ENCODE assay signal across 9 cellular contexts in the genomic region with DNA sequence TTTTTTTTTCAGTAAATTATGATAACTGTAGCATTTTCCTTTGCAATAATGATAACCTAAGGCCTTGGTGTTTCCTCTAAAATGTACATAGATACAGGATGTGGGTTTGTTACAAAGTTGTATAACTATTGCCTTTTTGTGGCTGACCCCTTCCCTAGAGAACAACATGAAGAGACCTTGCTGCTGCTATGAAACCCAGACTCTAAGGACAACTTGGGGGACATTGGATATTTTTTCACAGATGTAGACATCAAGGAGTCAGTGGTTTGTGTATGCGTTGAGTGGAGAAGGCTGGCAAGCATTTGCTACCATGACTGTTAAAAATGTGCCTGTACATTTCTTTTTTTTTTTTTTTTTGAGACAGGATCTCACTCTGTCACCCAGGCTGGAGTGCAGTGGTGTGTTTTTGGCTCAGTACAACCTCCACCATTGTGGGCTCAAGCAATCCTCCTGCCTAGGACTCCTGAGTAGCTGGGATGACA. TPM values are rescaled to one million over a fixed set of nuclear protein-coding genes. Genes with fewer than 3 reads are reported as not detected.
DNase-seq lines count a peak whose midpoint lies in the region; ATAC-seq and TF ChIP-seq lines count a peak whose summit lies in the region.
"Had no signal": no experiment of that assay in that cellular context is flagged by ENCODE, and none has a peak within 500 bp of the region (broad histone marks: within the 10 kb centered on the region; RNA-seq: fewer than 3 reads in every experiment).

No MANE protein-coding gene starts in this region.

- H3K27ac Mint-ChIP-seq in natural killer cell (peak overlapping the region; percentile 92 to 94), mesothelial cell of epicardium (no peak overlapping the region)

- H3K4me1 Mint-ChIP-seq in natural killer cell: peaks cover 47 to 51% of the 10 kb centered on the region in 2 donors
- peaks cover 2% of the 10 kb centered on the region for H3K4me1 Mint-ChIP-seq in mesothelial cell of epicardium

- H3K4me3 Mint-ChIP-seq in natural killer cell: peak overlapping the region; percentile 83
- H3K4me3 Mint-ChIP-seq in mesothelial cell of epicardium: no peak overlapping the region

- H3K9me3 Mint-ChIP-seq in natural killer cell (no peaks in the 10 kb centered on the region), mesothelial cell of epicardium (no peaks in the 10 kb centered on the region)

- ATAC-seq in natural killer cell: peak; percentile 73 to 85 (median 81)

- H3K27me3 Mint-ChIP-seq in natural killer cell (ENCODE audit: low read depth in 2 of 2) (no peaks in the 10 kb centered on the region), mesothelial cell of epicardium (ENCODE audit: low read depth) (no peaks in the 10 kb centered on the region)

- peak overlapping the region; percentile 16; the same call in 1 of the 2 replicates for H3K27ac ChIP-seq in C4-2B
- peak overlapping the region; percentile 49 to 73 (median 56) for H3K27ac ChIP-seq in Peyer's patch
- H3K27ac ChIP-seq: WERI-Rb-1 had no signal

- H3K9me3 ChIP-seq in Peyer's patch: no peaks in the 10 kb centered on the region

- peaks cover 0 to 5% (median 2%) of the 10 kb centered on the region in 4 donors for H3K4me1 ChIP-seq in Peyer's patch

- intact Hi-C loops in natural killer cell (cut with micrococcal nuclease): loop anchor here (2.0 kb wide), 1 partner anchor 14 kb away; no protein-coding TSS in a partner anchor

- no peaks in the 10 kb centered on the region for H3K27me3 ChIP-seq in Peyer's patch

- no peak overlapping the region for H3K4me3 ChIP-seq in Peyer's patch
- no peak overlapping the region for H3K4me3 ChIP-seq in cardiac fibroblast (replicated peaks in 1 of 2; ENCODE audit: low read depth in 2 of 2, low read length in 2 of 2)

- TF ChIP-seq CTCF in C4-2B (conservative IDR thresholded peaks at IDR 0.05) (no peak), Peyer's patch (IDR thresholded peaks at IDR 0.05) (no peak), cardiac fibroblast (IDR thresholded peaks at IDR 0.05; ENCODE audit: low read depth, low read length) (no peak), natural killer cell (IDR thresholded peaks at IDR 0.05) (no peak), mesothelial cell of epicardium (IDR thresholded peaks at IDR 0.05; ENCODE audit: unreplicated experiment) (no peak)

- peaks cover 0 to 59% (median 0%) of the 10 kb centered on the region in 3 donors for H3K36me3 ChIP-seq in Peyer's patch

- TF ChIP-seq POLR2A in Peyer's patch (IDR thresholded peaks at IDR 0.05): no peak

- DNase-seq in Peyer's patch (no peak), cardiac fibroblast (ENCODE audit: low read depth in 2 of 2) (peak; percentile 24 to 35), natural killer cell (no peak), NCI-H2029 (lab: John Stamatoyannopoulos, UW) (no peak), iPS-NIHi7 (ENCODE audit: extremely low spot score) (no peak), GDM1 (lab: John Stamatoyannopoulos, UW) (no peak), mesothelial cell of epicardium (ENCODE audit: low spot score in 2 of 2, unreplicated experiment in 2 of 2) (no peak)
- DNase-seq: WERI-Rb-1 had no signal

- H3K36me3 Mint-ChIP-seq in natural killer cell (peaks cover 7% of the 10 kb centered on the region), mesothelial cell of epicardium (peaks cover 3% of the 10 kb centered on the region)

RNA-seq across cellular contexts. Expression of gene HMOX2, which starts 12.3 kb away (rescaled TPM):
- total RNA-seq in Peyer's patch (10 to 100 TPM; 37.1 to 64.8 (median 61.1) TPM), natural killer cell (100 to 1,000 TPM in 1 of 3 donors, 10 to 100 TPM in 2; 66.0 to 104 (median 77.3) TPM), mesothelial cell of epicardium (26.3 to 30.9 TPM (median 27.5 TPM) in 3 replicates)

RNA-seq across cellular contexts. Expression of gene NMRAL1, which starts 14.1 kb away (rescaled TPM):
- total RNA-seq in Peyer's patch: 10 to 100 TPM; 41.5 to 74.5 (median 58.1) TPM
- 10 to 100 TPM; 66.6 to 71.2 (median 69.8) TPM for total RNA-seq in natural killer cell
- total RNA-seq in mesothelial cell of epicardium: 55.3 to 59.1 TPM (median 56.0 TPM) in 3 replicates

RNA-seq across cellular contexts. Expression of gene CDIP1, which starts 50.0 kb away (rescaled TPM):
- total RNA-seq in Peyer's patch (10 to 100 TPM; 21.5 to 45.0 (median 39.0) TPM), natural killer cell (10 to 100 TPM; 35.2 to 49.2 (median 37.9) TPM), mesothelial cell of epicardium (24.2 to 28.2 TPM (median 27.0 TPM) in 3 replicates)

Comparison
In these comparisons a context has a peak if more than half of its experiments do, and no peak if none do; other contexts are left out.
1. DNase-seq: peak in cardiac fibroblast (2 of 2); none in Peyer's patch (0 of 3), natural killer cell (single experiment), NCI-H2029 (single experiment), iPS-NIHi7 (single experiment), GDM1 (single experiment) and mesothelial cell of epicardium (0 of 2).